10 cellular contexts compared by ENCODE assay signal in genomic region chr4:10108391-10108790, GRCh38. TPM values are rescaled to one million over a fixed set of nuclear protein-coding genes. Genes with fewer than 3 reads are reported as not detected.
DNase-seq lines count a peak whose midpoint lies in the region; ATAC-seq and TF ChIP-seq lines count a peak whose summit lies in the region.
"Had no signal": no experiment of that assay in that cellular context is flagged by ENCODE, and none has a peak within 500 bp of the region (broad histone marks: within the 10 kb centered on the region; RNA-seq: fewer than 3 reads in every experiment).

No MANE protein-coding gene starts in this region.

- WGBS in aorta, 2 donors: 25 to 34% methylated on average over 6 of the region's 6 CpGs

- H3K4me1 Mint-ChIP-seq in stimulated activated naive CD8-positive, alpha-beta T cell treated with anti-CD3 and anti-CD28 coated beads, Interleukin-15, Interleukin-2, amounts not matched to agents 100 ng/mL and 50 ng/mL, for 24 hours (ENCODE audit: low read depth): peaks cover 99% of the 10 kb centered on the region
- peaks cover 72 to 100% (median 98%) of the 10 kb centered on the region in 4 donors for H3K4me1 Mint-ChIP-seq in naive thymus-derived CD8-positive, alpha-beta T cell

- DNase-seq in stimulated activated naive CD8-positive, alpha-beta T cell treated with anti-CD3 and anti-CD28 coated beads, Interleukin-15, Interleukin-2, amounts not matched to agents 100 U/mL and 50 U/mL, for 24 hours: no peak
- no peak for DNase-seq in colonic mucosa
- DNase-seq in naive thymus-derived CD8-positive, alpha-beta T cell: no peak
- DNase-seq in aorta: no peak
- no peak for DNase-seq in GM20000 (ENCODE audit: low spot score)
- no peak for DNase-seq in H7
- DNase-seq: HCEC 1CT, SIG-M5 had no signal

- peak overlapping the region; percentile 21 to 41 for H3K9ac ChIP-seq in colonic mucosa (ENCODE audit: low read depth in 2 of 2, low read length in 2 of 2)

- H3K36me3 Mint-ChIP-seq in stimulated activated naive CD8-positive, alpha-beta T cell treated with anti-CD3 and anti-CD28 coated beads, Interleukin-15, Interleukin-2, amounts not matched to agents 100 ng/mL and 50 ng/mL, for 24 hours (ENCODE audit: low read depth): peaks cover 92% of the 10 kb centered on the region
- peaks cover 1 to 87% (median 11%) of the 10 kb centered on the region in 3 donors for H3K36me3 Mint-ChIP-seq in naive thymus-derived CD8-positive, alpha-beta T cell

- H3K36me3 ChIP-seq in colonic mucosa: peaks cover 6% of the 10 kb centered on the region
- peaks cover 0 to 2% of the 10 kb centered on the region in 2 donors for H3K36me3 ChIP-seq in aorta (ENCODE audit: control insufficient read depth in 1 of 2, insufficient read depth in 2 of 2, low read length in 1 of 2)
- H3K36me3 ChIP-seq in H7 (replicated peaks; ENCODE audit: control insufficient read depth, insufficient read depth, low read length): peaks cover 20% of the 10 kb centered on the region

- no peak overlapping the region for H3K4me3 ChIP-seq in colonic mucosa
- no peak overlapping the region for H3K4me3 ChIP-seq in aorta (ENCODE audit: low read length in 2 of 2)
- H3K4me3 ChIP-seq in H7 (ENCODE audit: insufficient read depth, low read depth, low read length): no peak overlapping the region

- H3K27me3 Mint-ChIP-seq in stimulated activated naive CD8-positive, alpha-beta T cell treated with anti-CD3 and anti-CD28 coated beads, Interleukin-15, Interleukin-2, amounts not matched to agents 100 ng/mL and 50 ng/mL, for 24 hours: no peaks in the 10 kb centered on the region
- no peaks in the 10 kb centered on the region for H3K27me3 Mint-ChIP-seq in naive thymus-derived CD8-positive, alpha-beta T cell

- no peak for TF ChIP-seq CTCF in colonic mucosa (IDR thresholded peaks at IDR 0.05)
- TF ChIP-seq CTCF in GM20000 (IDR thresholded peaks at IDR 0.05; ENCODE audit: extremely low read depth, missing control alignments): no peak

- peak overlapping the region; percentile 69 for H3K4me3 Mint-ChIP-seq in stimulated activated naive CD8-positive, alpha-beta T cell treated with anti-CD3 and anti-CD28 coated beads, Interleukin-15, Interleukin-2, amounts not matched to agents 100 ng/mL and 50 ng/mL, for 24 hours
- H3K4me3 Mint-ChIP-seq in naive thymus-derived CD8-positive, alpha-beta T cell: peak overlapping the region; percentile 46 to 97 (median 76)

- H3K27me3 ChIP-seq in colonic mucosa: no peaks in the 10 kb centered on the region
- no peaks in the 10 kb centered on the region for H3K27me3 ChIP-seq in aorta (ENCODE audit: control insufficient read depth in 1 of 2, insufficient read depth in 2 of 2, low read length in 1 of 2)
- H3K27me3 ChIP-seq in H7 (ENCODE audit: control insufficient read depth, insufficient read depth, low read length): no peaks in the 10 kb centered on the region

- ATAC-seq in stimulated activated naive CD8-positive, alpha-beta T cell treated with anti-CD3 and anti-CD28 coated beads, Interleukin-15, Interleukin-2, amounts not matched to agents 100 U/mL and 50 U/mL, for 24 hours: no peak
- no peak for ATAC-seq in naive thymus-derived CD8-positive, alpha-beta T cell
- ATAC-seq in aorta (ENCODE audit: low FRiP score) (no peak), GM21619 (IDR thresholded peaks at IDR 0.05; ENCODE audit: unreplicated experiment) (no peak)

- H3K27ac Mint-ChIP-seq in stimulated activated naive CD8-positive, alpha-beta T cell treated with anti-CD3 and anti-CD28 coated beads, Interleukin-15, Interleukin-2, amounts not matched to agents 100 ng/mL and 50 ng/mL, for 24 hours: peak overlapping the region; percentile 81
- H3K27ac Mint-ChIP-seq in naive thymus-derived CD8-positive, alpha-beta T cell: peak overlapping the region; percentile 91 to 96 (median 93)

- H3K9me3 ChIP-seq in colonic mucosa (no peaks in the 10 kb centered on the region), aorta (ENCODE audit: control insufficient read depth, low read length) (no peaks in the 10 kb centered on the region)

- no peak overlapping the region for H3K27ac ChIP-seq in colonic mucosa
- peak overlapping the region; percentile 29 to 43 for H3K27ac ChIP-seq in aorta (ENCODE audit: low read depth in 1 of 2, low read length in 2 of 2)

- intact Hi-C loops in colonic mucosa (cut with DNase I) (no loop called here), aorta (cut with DNase I) (no loop called here)

- H3K4me1 ChIP-seq in colonic mucosa (peaks cover 32% of the 10 kb centered on the region), aorta (ENCODE audit: control insufficient read depth in 1 of 2, insufficient read depth in 2 of 2, low read length in 2 of 2) (peaks cover 4 to 22% of the 10 kb centered on the region in 2 donors)

- no peaks in the 10 kb centered on the region for H3K9me3 Mint-ChIP-seq in stimulated activated naive CD8-positive, alpha-beta T cell treated with anti-CD3 and anti-CD28 coated beads, Interleukin-15, Interleukin-2, amounts not matched to agents 100 ng/mL and 50 ng/mL, for 24 hours
- no peaks in the 10 kb centered on the region for H3K9me3 Mint-ChIP-seq in naive thymus-derived CD8-positive, alpha-beta T cell

- POLR2A ChIA-PET in naive thymus-derived CD8-positive, alpha-beta T cell (lab: Charles Lee): interaction anchor here (0.6 to 20.5 kb wide), 4 partner anchors 9 to 66 kb away, joined by 3 to 349 read pairs (median 12); partner anchors contain the start of gene WDR1

RNA-seq across cellular contexts. Expression of gene WDR1, which starts 8.2 kb away (rescaled TPM):
- total RNA-seq in colonic mucosa (100 to 1,000 TPM; 437 to 476 TPM), aorta (100 to 1,000 TPM; 339 to 593 TPM)
- 100 to 1,000 TPM; 295 to 300 TPM for total RNA-seq in naive thymus-derived CD8-positive, alpha-beta T cell
- 100 to 1,000 TPM; 304 to 378 (median 322) TPM for polyA plus RNA-seq in naive thymus-derived CD8-positive, alpha-beta T cell
- 100 to 1,000 TPM; 159 to 207 TPM for polyA plus RNA-seq in aorta
- 219 and 254 TPM in 2 replicates for total RNA-seq in H7 (2014; rRNA removed; shearing (Covaris generic))
